In genomic region chr9:128684065-128684324, GRCh38 we compare ENCODE assay signal across 8 cellular contexts. TPM values are rescaled to one million over a fixed set of nuclear protein-coding genes. Genes with fewer than 3 reads are reported as not detected.
DNase-seq lines count a peak whose midpoint lies in the region; ATAC-seq and TF ChIP-seq lines count a peak whose summit lies in the region.

No MANE protein-coding gene starts in this region.

- H4K20me1 ChIP-seq in OCI-LY1 (ENCODE audit: insufficient read depth, low read length), result no peaks in the 10 kb centered on the region

- intact Hi-C loops in esophagus muscularis mucosa (cut with DNase I), result loop anchor here (5.0 kb wide), 1 partner anchor 47 kb away; no protein-coding TSS in a partner anchor
- intact Hi-C loops in prostate gland (cut with DNase I), result no loop called here

- H3K4me3 ChIP-seq in GM12864 (ENCODE audit: low read depth, low read length) (peak overlapping the region; percentile 76), OCI-LY1 (ENCODE audit: low read depth, low read length, poor library complexity, severe bottlenecking) (peak overlapping the region; percentile 90), esophagus muscularis mucosa (peak overlapping the region; percentile 54 to 62 (median 58)), prostate gland (peak overlapping the region; percentile 37 to 57)

- DNase-seq in GM12864 (ENCODE audit: low read depth) (no peak), esophagus muscularis mucosa (ENCODE audit: extremely low spot score) (no peak), prostate gland (ENCODE audit: low spot score) (no peak), NOMO-1 (lab: John Stamatoyannopoulos, UW; ENCODE audit: unreplicated experiment in 2 of 2) (no peak), Ammon's horn (ENCODE audit: low spot score) (no peak), NCI-H2029 treated with DMSO at 0.1 percent for 48 hours (lab: John Stamatoyannopoulos, UW) (no peak)

- peak overlapping the region; percentile 94 for H3K27ac ChIP-seq in OCI-LY1 (ENCODE audit: low read depth, low read length, poor library complexity, severe bottlenecking)
- peak overlapping the region; percentile 67 to 77 (median 73) for H3K27ac ChIP-seq in esophagus muscularis mucosa (replicated peaks in 1 of 4)
- H3K27ac ChIP-seq in prostate gland, result peak overlapping the region; percentile 82 to 86

- H3K79me2 ChIP-seq in OCI-LY1 (ENCODE audit: insufficient read depth, low read length), result peaks cover 31% of the 10 kb centered on the region

- H3K4me2 ChIP-seq in OCI-LY1 (ENCODE audit: low read length), result peak overlapping the region; percentile 89

- H3K9ac ChIP-seq in OCI-LY1 (ENCODE audit: low read length), result peak overlapping the region; percentile 95

- H3K9me3 ChIP-seq in OCI-LY1 (ENCODE audit: low read length) (no peaks in the 10 kb centered on the region), esophagus muscularis mucosa (no peaks in the 10 kb centered on the region), prostate gland (no peaks in the 10 kb centered on the region)

- no peaks in the 10 kb centered on the region for H3K27me3 ChIP-seq in OCI-LY1 (ENCODE audit: insufficient read depth, low read length)
- no peaks in the 10 kb centered on the region for H3K27me3 ChIP-seq in esophagus muscularis mucosa
- no peaks in the 10 kb centered on the region for H3K27me3 ChIP-seq in prostate gland (replicated peaks; ENCODE audit: insufficient read depth)

- ATAC-seq in HG03520 (IDR thresholded peaks at IDR 0.05; ENCODE audit: unreplicated experiment), result no peak

- no peak for TF ChIP-seq POLR2A in esophagus muscularis mucosa (IDR thresholded peaks at IDR 0.05; ENCODE audit: low read depth)
- TF ChIP-seq POLR2A in prostate gland (IDR thresholded peaks at IDR 0.05), result no peak

- H3K9me2 ChIP-seq in OCI-LY1 (ENCODE audit: low read depth, low read length), result no peaks in the 10 kb centered on the region

- H3K36me3 ChIP-seq in OCI-LY1 (ENCODE audit: insufficient read depth, low read length) (0 out of 2 replicates have a peak, but pooled peaks cover 4% of the 10 kb centered on the region), esophagus muscularis mucosa (no peaks in the 10 kb centered on the region), prostate gland (no peaks in the 10 kb centered on the region)

- no peak for TF ChIP-seq EP300 in esophagus muscularis mucosa (IDR thresholded peaks at IDR 0.05)

- 12% methylated on average over 3 of the region's 3 CpGs for WGBS in esophagus muscularis mucosa
- WGBS in prostate gland, result 0% methylated on average over 3 of the region's 3 CpGs

- H3K4me1 ChIP-seq in OCI-LY1 (ENCODE audit: insufficient read depth, low read length, severe bottlenecking), result peaks cover 52% of the 10 kb centered on the region
- peaks cover 21 to 43% (median 34%) of the 10 kb centered on the region in 4 donors for H3K4me1 ChIP-seq in esophagus muscularis mucosa
- H3K4me1 ChIP-seq in prostate gland (replicated peaks), result peaks cover 9% of the 10 kb centered on the region

- no peak overlapping the region for H2AFZ ChIP-seq in OCI-LY1 (ENCODE audit: low read length)

- H3F3A ChIP-seq in OCI-LY1 (ENCODE audit: insufficient read depth, low read length), result no peaks in the 10 kb centered on the region

- TF ChIP-seq CTCF in GM12864 (IDR thresholded peaks at IDR 0.05; ENCODE audit: low read depth, low read length, missing control alignments) (no peak), OCI-LY1 (IDR thresholded peaks at IDR 0.05; ENCODE audit: low read length) (no peak), esophagus muscularis mucosa (IDR thresholded peaks at IDR 0.05) (no peak), prostate gland (IDR thresholded peaks at IDR 0.05) (no peak)

RNA-seq across cellular contexts. Expression of gene SET, which starts 5.0 kb away (rescaled TPM):
- total RNA-seq in esophagus muscularis mucosa, result 100 to 1,000 TPM; 170 to 239 (median 205) TPM
- total RNA-seq in prostate gland, result 100 to 1,000 TPM; 138 to 150 TPM

RNA-seq across cellular contexts. Expression of gene PKN3, which starts 18.3 kb away (rescaled TPM):
- total RNA-seq in esophagus muscularis mucosa (1 to 10 TPM; 4.0 to 10.0 (median 7.6) TPM), prostate gland (1 to 10 TPM; 4.4 to 6.1 TPM)

RNA-seq across cellular contexts. Expression of gene DYNC2I2, which starts 27.3 kb away (rescaled TPM):
- total RNA-seq in esophagus muscularis mucosa (10 to 100 TPM; 27.8 to 54.8 (median 39.2) TPM), prostate gland (10 to 100 TPM; 66.1 to 80.1 TPM)

RNA-seq across cellular contexts. Expression of gene ZDHHC12, which starts 39.9 kb away (rescaled TPM):
- total RNA-seq in esophagus muscularis mucosa, result 10 to 100 TPM; 23.3 to 35.7 (median 29.8) TPM
- 100 to 1,000 TPM in 1 of 2 donors, 10 to 100 TPM in 1; 66.2 to 123 TPM for total RNA-seq in prostate gland
